ENCODE assay signal across 18 cellular contexts in genomic region chr11:4118107-4118506, GRCh38. TPM values are rescaled to one million over a fixed set of nuclear protein-coding genes. Genes with fewer than 3 reads are reported as not detected.
DNase-seq lines count a peak whose midpoint lies in the region; ATAC-seq and TF ChIP-seq lines count a peak whose summit lies in the region.
"Had no signal": no experiment of that assay in that cellular context is flagged by ENCODE, and none has a peak within 500 bp of the region (broad histone marks: within the 10 kb centered on the region; RNA-seq: fewer than 3 reads in every experiment).

No MANE protein-coding gene starts in this region.

- no peak for ATAC-seq in GM21515 (IDR thresholded peaks at IDR 0.05; ENCODE audit: unreplicated experiment)
- ATAC-seq: left lobe of liver, upper lobe of right lung had no signal

- H3K79me2 ChIP-seq in ACC112 (ENCODE audit: control insufficient read depth, insufficient read depth, low read length, unreplicated experiment), result peaks cover 16% of the 10 kb centered on the region
- H3K79me2 ChIP-seq: parathyroid adenoma had no signal

- CTCF ChIA-PET in activated naive CD4-positive, alpha-beta T cell treated with anti-CD3 and anti-CD28 coated beads for 36 hours (lab: Charles Lee), result no interaction called here

- intact Hi-C loops in activated naive CD4-positive, alpha-beta T cell treated with anti-CD3 and anti-CD28 coated beads for 36 hours (cut with micrococcal nuclease), result no loop called here

- H3K27me3 ChIP-seq in ACC112 (ENCODE audit: insufficient read depth, low read length), result no peaks in the 10 kb centered on the region
- H3K27me3 ChIP-seq: upper lobe of right lung had no signal

- H3K36me3 ChIP-seq in ACC112 (ENCODE audit: insufficient read depth, low read length), result peaks cover 47% of the 10 kb centered on the region

- H3K27ac Mint-ChIP-seq in activated naive CD4-positive, alpha-beta T cell treated with anti-CD3 and anti-CD28 coated beads for 36 hours, result no peak overlapping the region

- H3K4me3 ChIP-seq in ACC112 (ENCODE audit: low read depth, low read length) (peak overlapping the region; percentile 16; the same call in 1 of the 2 replicates), foreskin fibroblast (ENCODE audit: low read depth in 1 of 2, low read length in 2 of 2) (no peak overlapping the region)
- H3K4me3 ChIP-seq: coronary artery, skin epidermis, upper lobe of right lung had no signal

- H3K9me3 Mint-ChIP-seq in activated naive CD4-positive, alpha-beta T cell treated with anti-CD3 and anti-CD28 coated beads for 36 hours, result no peaks in the 10 kb centered on the region

- no peak for TF ChIP-seq CTCF in foreskin fibroblast (IDR thresholded peaks at IDR 0.05; ENCODE audit: low read depth, low read length)

- no peak overlapping the region for H2AFZ ChIP-seq in ACC112 (ENCODE audit: low read length, unreplicated experiment)
- H2AFZ ChIP-seq: parathyroid adenoma had no signal

- peaks cover 55% of the 10 kb centered on the region for H3K36me3 Mint-ChIP-seq in activated naive CD4-positive, alpha-beta T cell treated with anti-CD3 and anti-CD28 coated beads for 36 hours (ENCODE audit: low read depth)

- H3K27me3 Mint-ChIP-seq in activated naive CD4-positive, alpha-beta T cell treated with anti-CD3 and anti-CD28 coated beads for 36 hours (ENCODE audit: low read depth), result no peaks in the 10 kb centered on the region

- peaks cover 20% of the 10 kb centered on the region for H3K4me1 ChIP-seq in ACC112 (ENCODE audit: control insufficient read depth, insufficient read depth, low read length, unreplicated experiment)
- H3K4me1 ChIP-seq: parathyroid adenoma, upper lobe of right lung had no signal

- H3K27ac ChIP-seq in ACC112 (ENCODE audit: low read depth, low read length), result peak overlapping the region; percentile 80
- H3K27ac ChIP-seq: coronary artery, parathyroid adenoma, skin epidermis, upper lobe of right lung had no signal

- H3K4me3 Mint-ChIP-seq in activated naive CD4-positive, alpha-beta T cell treated with anti-CD3 and anti-CD28 coated beads for 36 hours, result no peak overlapping the region

- peak; percentile 45 for DNase-seq in GM04503 (ENCODE audit: low read depth)
- peak; percentile 15 for DNase-seq in astrocyte of the hippocampus (ENCODE audit: low read depth, low spot score)
- peak; percentile 22 to 42 for DNase-seq in foreskin fibroblast
- DNase-seq in NCI-H345 (lab: John Stamatoyannopoulos, UW), result no peak
- DNase-seq in superior temporal gyrus (ENCODE audit: extremely low spot score), result no peak
- DNase-seq in activated naive CD4-positive, alpha-beta T cell treated with anti-CD3 and anti-CD28 coated beads for 36 hours, result no peak
- DNase-seq: activated CD4-positive, alpha-beta T cell treated with anti-CD3 and anti-CD28 coated beads for 4 hours; amygdala; NCI-H1930; SIG-M5; T-helper 9 cell; upper lobe of right lung had no signal

- H3K4me1 Mint-ChIP-seq in activated naive CD4-positive, alpha-beta T cell treated with anti-CD3 and anti-CD28 coated beads for 36 hours (ENCODE audit: low read depth), result peaks cover 12% of the 10 kb centered on the region

RNA-seq across cellular contexts. Expression of gene RRM1, which starts 23.5 kb away (rescaled TPM):
- 100 to 1,000 TPM; 296 to 311 TPM for total RNA-seq in activated naive CD4-positive, alpha-beta T cell treated with anti-CD3 and anti-CD28 coated beads for 36 hours

Comparison
In these comparisons a context has a peak if more than half of its experiments do, and no peak if none do; other contexts are left out.
1. DNase-seq: peak in GM04503 (single experiment), astrocyte of the hippocampus (single experiment) and foreskin fibroblast (2 of 2); none in NCI-H345 (single experiment), superior temporal gyrus (single experiment) and activated naive CD4-positive, alpha-beta T cell treated with anti-CD3 and anti-CD28 coated beads for 36 hours (single experiment).